ENCODE assay signal across 8 cellular contexts in genomic region chr6:28336284-28337024, GRCh38. TPM values are rescaled to one million over a fixed set of nuclear protein-coding genes. Genes with fewer than 3 reads are reported as not detected.
DNase-seq lines count a peak whose midpoint lies in the region; ATAC-seq and TF ChIP-seq lines count a peak whose summit lies in the region.

No MANE protein-coding gene starts in this region.

- CTCF ChIA-PET in AG04449 (lab: Yijun Ruan, JAX) (interaction anchor here (1.8 to 2.0 kb wide), 2 partner anchors 20 to 22 kb away, joined by 5 to 6 read pairs; no protein-coding TSS in a partner anchor), Panc1 (lab: Charles Lee) (no interaction called here)

- intact Hi-C loops in Panc1 (cut with micrococcal nuclease; ENCODE audit: unreplicated experiment) = loop anchor here (5.0 kb wide), 1 partner anchor 114 kb away; no protein-coding TSS in a partner anchor

- H3K27me3 ChIP-seq in Panc1 (ENCODE audit: control insufficient read depth, insufficient read depth, low read length) = no peaks in the 10 kb centered on the region
- H3K27me3 ChIP-seq in mononuclear cell (ENCODE audit: insufficient read depth, low read length) = no peaks in the 10 kb centered on the region

- H3K4me3 ChIP-seq in AG04449 (ENCODE audit: low read depth, low read length) (peak overlapping the region; percentile 80), Panc1 (ENCODE audit: low read depth in 2 of 2, low read length in 2 of 2) (peak overlapping the region; percentile 85 to 86), mononuclear cell (ENCODE audit: low read length) (peak overlapping the region; percentile 91)

- H3K9me3 Mint-ChIP-seq in effector memory CD8-positive, alpha-beta T cell = peaks cover 0 to 7% of the 10 kb centered on the region in 2 donors

- H3K4me3 Mint-ChIP-seq in effector memory CD8-positive, alpha-beta T cell = no peak overlapping the region

- no TSS peak for BruUV-seq in Panc1 (replicated peaks; lab: Mats Ljungman, UMichigan)

- H3K27ac Mint-ChIP-seq in effector memory CD8-positive, alpha-beta T cell = no peak overlapping the region

- H3K36me3 ChIP-seq in Panc1 (ENCODE audit: control insufficient read depth, insufficient read depth, low read length) = no peaks in the 10 kb centered on the region; the same call in 1 of the 2 replicates

- ATAC-seq in HG03520 (IDR thresholded peaks at IDR 0.05; ENCODE audit: unreplicated experiment) = peak; percentile 35
- ATAC-seq in Panc1 = peak; percentile 33
- ATAC-seq in effector memory CD8-positive, alpha-beta T cell (replicated peaks) = peak; percentile 39

- POLR2A ChIA-PET in AG04449 (lab: Yijun Ruan, JAX) (interaction anchor here (0.6 to 1.7 kb wide), 3 partner anchors 53 to 115 kb away, joined by 3 to 6 read pairs (median 4); partner anchors contain the start of gene ZSCAN26), Panc1 (lab: Charles Lee) (interaction anchor here (0.6 kb wide), 1 partner anchor 13 kb away, joined by 6 read pairs; the partner anchor contains the start of gene ZKSCAN3)

- H3K4me1 ChIP-seq in Panc1 (ENCODE audit: control insufficient read depth, insufficient read depth, low read length) = peaks cover 23% of the 10 kb centered on the region
- H3K4me1 ChIP-seq in mononuclear cell (ENCODE audit: insufficient read depth, low read length) = peaks cover 19% of the 10 kb centered on the region

- no peaks in the 10 kb centered on the region for H3K9me3 ChIP-seq in Panc1 (ENCODE audit: control insufficient read depth, insufficient read depth, low read depth, low read length)
- peaks cover 9% of the 10 kb centered on the region for H3K9me3 ChIP-seq in mononuclear cell (ENCODE audit: low read depth, low read length)

- H3K4me1 Mint-ChIP-seq in effector memory CD8-positive, alpha-beta T cell (ENCODE audit: low read depth in 2 of 2) = peaks cover 0 to 10% of the 10 kb centered on the region in 2 donors

- H3K27me3 Mint-ChIP-seq in effector memory CD8-positive, alpha-beta T cell = peaks cover 0 to 6% of the 10 kb centered on the region in 2 donors

- in situ Hi-C loops in GM13976 (cut with MboI; ENCODE audit: low sequenced_read_pairs, unreplicated experiment) = no loop called here
- in situ Hi-C loops in Panc1 (cut with HindIII; ENCODE audit: low pct_unique_long_range_greater_than_20kb, low sequenced_read_pairs) = no loop called here

- peak overlapping the region; percentile 95 for H3K27ac ChIP-seq in Panc1 (ENCODE audit: low read length)

- no peaks in the 10 kb centered on the region for H3K36me3 Mint-ChIP-seq in effector memory CD8-positive, alpha-beta T cell (ENCODE audit: insufficient read depth)

- DNase-seq in AG04449 (ENCODE audit: low read depth, low spot score) = no peak
- peak; percentile 40 for DNase-seq in GM13976 (ENCODE audit: low spot score)
- no peak for DNase-seq in Panc1 (ENCODE audit: low read depth, low spot score)
- peak in 2 of 3 experiments; percentile 20 to 31 for DNase-seq in effector memory CD8-positive, alpha-beta T cell
- no peak for DNase-seq in islet precursor cell
- DNase-seq in iPS-NIHi7 (ENCODE audit: extremely low spot score) = no peak

- TF ChIP-seq CTCF in AG04449 (IDR thresholded peaks at IDR 0.05; ENCODE audit: insufficient read depth, low read length, missing control alignments) = no peak
- no peak for TF ChIP-seq CTCF in GM13976 (IDR thresholded peaks at IDR 0.05; ENCODE audit: borderline replicate concordance, control extremely low read depth, extremely low read depth, insufficient read depth, missing control alignments)
- no peak for TF ChIP-seq CTCF in Panc1 (IDR thresholded peaks at IDR 0.05)

RNA-seq across cellular contexts. Expression of gene ZSCAN31, which starts 0.5 kb away (rescaled TPM):
- total RNA-seq in Panc1 (2021; ENCODE audit: unreplicated experiment) (10.4 TPM), mononuclear cell (1.3 TPM)
- 10.2 TPM for polyA plus RNA-seq in Panc1 (2012; ENCODE audit: insufficient read length)

RNA-seq across cellular contexts. Expression of gene ZKSCAN3, which starts 13.3 kb away (rescaled TPM):
- 7.0 TPM for total RNA-seq in Panc1 (2021; ENCODE audit: unreplicated experiment)
- 3.7 TPM for polyA plus RNA-seq in Panc1 (2012; ENCODE audit: insufficient read length)
- 0.52 TPM for total RNA-seq in mononuclear cell

RNA-seq across cellular contexts. Expression of gene PGBD1, which starts 55.1 kb away (rescaled TPM):
- total RNA-seq in Panc1 (2021; ENCODE audit: unreplicated experiment) (7.6 TPM), mononuclear cell (0.52 TPM)
- polyA plus RNA-seq in Panc1 (2012; ENCODE audit: insufficient read length) = 4.3 TPM

Comparison
In these comparisons a context has a peak if more than half of its experiments do, and no peak if none do; other contexts are left out.
1. DNase-seq: peak in GM13976 (single experiment) and effector memory CD8-positive, alpha-beta T cell (2 of 3); none in AG04449 (single experiment), Panc1 (single experiment), islet precursor cell (single experiment) and iPS-NIHi7 (single experiment).
2. Peak in every context shown above with its lines, with median percentiles within 50 percentile points of each other: H3K4me3 ChIP-seq and ATAC-seq.